In the genomic region with DNA sequence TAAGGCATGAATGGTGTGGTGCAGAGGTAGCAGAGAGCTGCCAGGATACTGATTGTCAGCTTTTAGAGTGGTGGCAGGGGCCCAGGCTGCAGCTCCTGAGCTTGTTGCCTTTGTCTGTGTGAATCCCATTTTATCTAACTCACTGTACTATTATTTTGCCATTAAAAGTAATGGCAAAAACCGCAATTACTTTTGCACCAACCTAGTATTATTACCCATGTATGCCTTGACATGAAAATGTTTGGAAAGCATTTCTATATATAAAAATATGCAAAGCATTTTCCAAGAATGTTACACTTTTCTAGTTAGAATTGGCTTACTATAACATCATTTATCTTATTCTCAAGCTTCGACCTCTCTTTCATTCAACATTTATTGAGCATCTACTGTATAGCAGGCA, we compare ENCODE assay signal across 21 cellular contexts.
DNase-seq lines count a peak whose midpoint lies in the region; ATAC-seq and TF ChIP-seq lines count a peak whose summit lies in the region.
"Had no signal": no experiment of that assay in that cellular context is flagged by ENCODE, and none has a peak within 500 bp of the region (broad histone marks: within the 10 kb centered on the region; RNA-seq: fewer than 3 reads in every experiment).

No MANE protein-coding gene starts in this region.

- H3K9me3 Mint-ChIP-seq in activated CD4-positive, alpha-beta T cell treated with anti-CD3 and anti-CD28 coated beads, Interleukin-2, amount 10 ng/mL, durations not matched to agents 24 days and 14 days = peaks cover 21% of the 10 kb centered on the region
- peaks cover 9% of the 10 kb centered on the region for H3K9me3 Mint-ChIP-seq in activated T-cell treated with anti-CD3 and anti-CD28 coated beads, Interleukin-2, amount 50 U/mL, for 24 hours

- H3K27ac Mint-ChIP-seq in activated CD4-positive, alpha-beta T cell treated with anti-CD3 and anti-CD28 coated beads, Interleukin-2, amount 10 ng/mL, durations not matched to agents 24 days and 14 days = no peak overlapping the region
- H3K27ac Mint-ChIP-seq in activated T-cell treated with anti-CD3 and anti-CD28 coated beads, Interleukin-2, amount 50 U/mL, for 24 hours = no peak overlapping the region
- H3K27ac Mint-ChIP-seq: B cell; CD4-positive, CD25-positive, alpha-beta regulatory T cell; CD8-positive, alpha-beta memory T cell had no signal

- DNase-seq in activated CD4-positive, alpha-beta T cell treated with anti-CD3 and anti-CD28 coated beads, Interleukin-2, amount 10 ng/mL, durations not matched to agents 24 days and 14 days = peak; percentile 14
- no peak for DNase-seq in activated CD4-positive, alpha-beta T cell treated with anti-CD3 and anti-CD28 coated beads, Interleukin-2, amount 50 U/mL, for 4 hours
- DNase-seq in esophagus muscularis mucosa (ENCODE audit: extremely low spot score) (no peak), transverse colon (no peak)
- no peak for DNase-seq in stimulated activated CD4-positive, alpha-beta T cell treated with anti-CD3 and anti-CD28 coated beads, Interleukin-4, amount 100 ng/mL, for 4 hours
- DNase-seq in activated T-cell treated with anti-CD3 and anti-CD28 coated beads, Interleukin-2, amount 50 U/mL, for 24 hours = no peak
- DNase-seq: CD4-positive, CD25-positive, alpha-beta regulatory T cell; CD8-positive, alpha-beta memory T cell; DMS 273 treated with DMSO at 0.1 percent for 48 hours; DMS79; EL; GDM1; GOT3 had no signal

- ATAC-seq in GM21515 (IDR thresholded peaks at IDR 0.05; ENCODE audit: unreplicated experiment) = no peak
- ATAC-seq: GM12878 had no signal

- no peak overlapping the region for H3K9ac ChIP-seq in rectal smooth muscle tissue (ENCODE audit: low read length)
- H3K9ac ChIP-seq: BLaER1 had no signal

- H3K27me3 ChIP-seq in esophagus muscularis mucosa (no peaks in the 10 kb centered on the region), rectal smooth muscle tissue (ENCODE audit: control insufficient read depth, insufficient read depth, low read length) (no peaks in the 10 kb centered on the region), transverse colon (no peaks in the 10 kb centered on the region)
- H3K27me3 ChIP-seq: BLaER1 had no signal

- H3K27ac ChIP-seq in esophagus muscularis mucosa (replicated peaks in 1 of 4) (peak overlapping the region; percentile 74 to 80 (median 79)), rectal smooth muscle tissue (ENCODE audit: low read depth, low read length) (peak overlapping the region; percentile 79), transverse colon (peak overlapping the region; percentile 61 to 81 (median 68))
- H3K27ac ChIP-seq: 22Rv1, BLaER1, C4-2B had no signal

- no peaks in the 10 kb centered on the region for H3K36me3 ChIP-seq in esophagus muscularis mucosa
- H3K36me3 ChIP-seq in rectal smooth muscle tissue (ENCODE audit: control insufficient read depth, insufficient read depth, low read length) = no peaks in the 10 kb centered on the region
- H3K36me3 ChIP-seq in transverse colon = no peaks in the 10 kb centered on the region
- H3K36me3 ChIP-seq: BLaER1, HAP-1 had no signal

- in situ Hi-C loops in transverse colon (cut with MboI; ENCODE audit: low pct_ligation_motif_present in 1 of 4, low pct_unique_long_range_greater_than_20kb in 1 of 4, low sequenced_read_pairs in 3 of 4) = no loop called here

- H3K4me1 ChIP-seq in esophagus muscularis mucosa (peaks cover 0 to 36% (median 27%) of the 10 kb centered on the region in 4 donors), rectal smooth muscle tissue (ENCODE audit: control insufficient read depth, insufficient read depth, low read length) (peaks cover 25% of the 10 kb centered on the region), transverse colon (peaks cover 0 to 22% (median 8%) of the 10 kb centered on the region in 4 donors)
- H3K4me1 ChIP-seq: BLaER1, HAP-1 had no signal

- no peaks in the 10 kb centered on the region for H3K27me3 Mint-ChIP-seq in activated CD4-positive, alpha-beta T cell treated with anti-CD3 and anti-CD28 coated beads, Interleukin-2, amount 10 ng/mL, durations not matched to agents 24 days and 14 days
- no peaks in the 10 kb centered on the region for H3K27me3 Mint-ChIP-seq in activated T-cell treated with anti-CD3 and anti-CD28 coated beads, Interleukin-2, amount 50 U/mL, for 24 hours
- H3K27me3 Mint-ChIP-seq: B cell; CD4-positive, CD25-positive, alpha-beta regulatory T cell; CD8-positive, alpha-beta memory T cell had no signal

- H3K4me3 Mint-ChIP-seq in activated CD4-positive, alpha-beta T cell treated with anti-CD3 and anti-CD28 coated beads, Interleukin-2, amount 10 ng/mL, durations not matched to agents 24 days and 14 days = no peak overlapping the region
- H3K4me3 Mint-ChIP-seq in activated T-cell treated with anti-CD3 and anti-CD28 coated beads, Interleukin-2, amount 50 U/mL, for 24 hours = no peak overlapping the region
- H3K4me3 Mint-ChIP-seq: B cell; CD4-positive, CD25-positive, alpha-beta regulatory T cell; CD8-positive, alpha-beta memory T cell had no signal

- intact Hi-C loops in activated CD4-positive, alpha-beta T cell treated with anti-CD3 and anti-CD28 coated beads, Interleukin-2, amount 10 ng/mL, durations not matched to agents 24 days and 14 days (cut with micrococcal nuclease) = no loop called here
- intact Hi-C loops in esophagus muscularis mucosa (cut with DNase I) (no loop called here), transverse colon (cut with DNase I; ENCODE audit: low total_unique reads) (no loop called here)

- no peak for TF ChIP-seq POLR2A in esophagus muscularis mucosa (IDR thresholded peaks at IDR 0.05; ENCODE audit: low read depth)
- TF ChIP-seq POLR2A in transverse colon (IDR thresholded peaks at IDR 0.05) = no peak

- TF ChIP-seq CTCF in esophagus muscularis mucosa (IDR thresholded peaks at IDR 0.05) (no peak), transverse colon (IDR thresholded peaks at IDR 0.05) (no peak)

- H3K36me3 Mint-ChIP-seq in activated CD4-positive, alpha-beta T cell treated with anti-CD3 and anti-CD28 coated beads, Interleukin-2, amount 10 ng/mL, durations not matched to agents 24 days and 14 days (ENCODE audit: low read depth) = no peaks in the 10 kb centered on the region
- H3K36me3 Mint-ChIP-seq in activated T-cell treated with anti-CD3 and anti-CD28 coated beads, Interleukin-2, amount 50 U/mL, for 24 hours (ENCODE audit: low read depth) = no peaks in the 10 kb centered on the region
- H3K36me3 Mint-ChIP-seq: CD4-positive, CD25-positive, alpha-beta regulatory T cell; CD8-positive, alpha-beta memory T cell had no signal

- no peak overlapping the region for H3K4me3 ChIP-seq in esophagus muscularis mucosa
- H3K4me3 ChIP-seq in rectal smooth muscle tissue (ENCODE audit: low read length) = no peak overlapping the region
- H3K4me3 ChIP-seq in transverse colon = no peak overlapping the region
- H3K4me3 ChIP-seq: BLaER1, GM12878, HAP-1 had no signal

- H3K9me3 ChIP-seq in esophagus muscularis mucosa (peaks cover 0 to 5% (median 0%) of the 10 kb centered on the region in 4 donors), transverse colon (no peaks in the 10 kb centered on the region)
- H3K9me3 ChIP-seq: HAP-1 had no signal

- no peaks in the 10 kb centered on the region for H3K4me1 Mint-ChIP-seq in activated CD4-positive, alpha-beta T cell treated with anti-CD3 and anti-CD28 coated beads, Interleukin-2, amount 10 ng/mL, durations not matched to agents 24 days and 14 days
- H3K4me1 Mint-ChIP-seq in activated T-cell treated with anti-CD3 and anti-CD28 coated beads, Interleukin-2, amount 50 U/mL, for 24 hours (ENCODE audit: low read depth) = no peaks in the 10 kb centered on the region
- H3K4me1 Mint-ChIP-seq: B cell; CD4-positive, CD25-positive, alpha-beta regulatory T cell; CD8-positive, alpha-beta memory T cell had no signal

- 70% methylated on average over 2 of the region's 2 CpGs for WGBS in esophagus muscularis mucosa
- WGBS in transverse colon (ENCODE audit: low coverage in 1 of 2), 2 donors = 85 to 90% methylated on average over 2 of the region's 2 CpGs

- no peak for TF ChIP-seq EP300 in esophagus muscularis mucosa (IDR thresholded peaks at IDR 0.05)
- TF ChIP-seq EP300 in transverse colon (IDR thresholded peaks at IDR 0.05; ENCODE audit: low read depth) = no peak
